In the genomic region with DNA sequence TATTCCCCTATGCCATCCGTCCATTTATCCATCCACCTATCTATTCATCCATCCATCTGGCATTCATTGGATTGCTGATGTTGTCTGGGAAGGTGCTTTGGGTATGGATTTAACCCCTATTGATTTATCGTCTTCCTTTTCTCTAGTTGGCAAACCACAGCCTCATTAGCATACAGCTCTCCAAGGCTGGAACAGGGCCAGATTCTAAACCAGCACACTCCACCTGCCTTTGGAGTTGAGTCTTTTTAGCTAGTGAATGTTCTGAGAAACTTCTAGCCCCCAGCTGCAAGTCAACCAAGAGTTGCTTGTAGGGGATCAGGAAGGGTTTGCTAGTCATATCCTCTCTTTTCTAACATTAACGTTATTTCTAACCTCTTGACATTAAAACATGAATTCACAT, we compare ENCODE assay signal across 16 cellular contexts.
A peak's percentile ranks its signal among the peaks of the same experiment; 100 is the strongest.
DNase-seq lines count a peak whose midpoint lies in the region; ATAC-seq and TF ChIP-seq lines count a peak whose summit lies in the region.
"Had no signal": no experiment of that assay in that cellular context is flagged by ENCODE, and none has a peak within 500 bp of the region (broad histone marks: within the 10 kb centered on the region; RNA-seq: fewer than 3 reads in every experiment).

No MANE protein-coding gene starts in this region.

- H3K36me3 ChIP-seq in gastroesophageal sphincter: peaks cover 0 to 23% of the 10 kb centered on the region in 2 donors

- no peaks in the 10 kb centered on the region for H3K27me3 ChIP-seq in gastroesophageal sphincter

- TF ChIP-seq POLR2A in gastroesophageal sphincter (IDR thresholded peaks at IDR 0.05): no peak

- H3K4me1 ChIP-seq in gastroesophageal sphincter: peaks cover 15 to 100% (median 27%) of the 10 kb centered on the region in 3 donors

- TF ChIP-seq EP300 in gastroesophageal sphincter (IDR thresholded peaks at IDR 0.05): no peak

- no peak for TF ChIP-seq CTCF in gastroesophageal sphincter (IDR thresholded peaks at IDR 0.05)

- ATAC-seq in gastroesophageal sphincter: no peak
- ATAC-seq: activated naive CD4-positive, alpha-beta T cell treated with anti-CD3 and anti-CD28 coated beads, Interleukin-2, amount 50 U/mL, for 72 hours; natural killer cell had no signal

- H3K4me3 ChIP-seq in gastroesophageal sphincter: no peak overlapping the region

- DNase-seq in DMS153 (lab: John Stamatoyannopoulos, UW) (peak; percentile 89), NCI-H128 (lab: John Stamatoyannopoulos, UW; ENCODE audit: unreplicated experiment) (peak; percentile 29), NCI-H446 treated with DMSO at 0.1 percent for 48 hours (lab: John Stamatoyannopoulos, UW) (peak; percentile 8), NCI-H226 (no peak), NOMO-1 treated with DMSO at 0.1 percent for 48 hours (lab: John Stamatoyannopoulos, UW; ENCODE audit: unreplicated experiment) (no peak), amniotic stem cell (lab: John Stamatoyannopoulos, UW) (no peak)
- DNase-seq in central memory CD4-positive, alpha-beta T cell: no peak
- DNase-seq: activated CD8-positive, alpha-beta memory T cell treated with anti-CD3 and anti-CD28 coated beads for 24 hours; cortex of kidney; foreskin fibroblast; hypothalamus; kidney; natural killer cell; stimulated activated CD4-positive, alpha-beta T cell treated with anti-CD3 and anti-CD28 coated beads, Interleukin-4, amount 100 ng/mL, for 4 hours had no signal

- 50 to 55% methylated on average over 3 of the region's 3 CpGs for WGBS in gastroesophageal sphincter (ENCODE audit: low coverage in 1 of 2), 2 donors

- H3K9me3 ChIP-seq in gastroesophageal sphincter: no peaks in the 10 kb centered on the region

- peak overlapping the region in 3 of 4 donors; percentile 85 to 96 (median 94) for H3K27ac ChIP-seq in gastroesophageal sphincter

Comparison
In these comparisons a context has a peak if more than half of its experiments do, and no peak if none do; other contexts are left out.
1. DNase-seq: peak in DMS153 (single experiment), NCI-H128 (single experiment) and NCI-H446 treated with DMSO at 0.1 percent for 48 hours (single experiment); none in central memory CD4-positive, alpha-beta T cell (single experiment), NCI-H226 (single experiment), NOMO-1 treated with DMSO at 0.1 percent for 48 hours (single experiment) and amniotic stem cell (single experiment).